In genomic region chr7:51774178-51774577, GRCh38 we compare ENCODE assay signal across 27 cellular contexts.
"Had no signal": no experiment of that assay in that cellular context is flagged by ENCODE, and none has a peak within 500 bp of the region (broad histone marks: within the 10 kb centered on the region; RNA-seq: fewer than 3 reads in every experiment).

No MANE protein-coding gene starts in this region.

- H3K4me3 ChIP-seq: adrenal gland, body of pancreas, esophagus squamous epithelium, right atrium auricular region, suprapubic skin, tibial artery had no signal

- H3K4me1 ChIP-seq: adrenal gland, body of pancreas, esophagus squamous epithelium, right atrium auricular region, suprapubic skin, tibial artery had no signal

- H3K27me3 ChIP-seq: adrenal gland, body of pancreas, esophagus squamous epithelium, right atrium auricular region, suprapubic skin, tibial artery had no signal

- H3K27ac ChIP-seq: adrenal gland, body of pancreas, epithelial cell of prostate, esophagus squamous epithelium, right atrium auricular region, suprapubic skin, tibial artery had no signal

- DNase-seq: activated CD4-positive, alpha-beta T cell treated with anti-CD3 and anti-CD28 coated beads for 48 hours; activated CD4-positive, alpha-beta T cell treated with anti-CD3 and anti-CD28 coated beads, Interleukin-2, amount 50 U/mL, for 48 hours; activated CD8-positive, alpha-beta memory T cell treated with anti-CD3 and anti-CD28 coated beads for 24 hours; activated effector memory CD4-positive, alpha-beta T cell treated with Interleukin-2 at 50 U/mL for 16 hours; activated naive CD4-positive, alpha-beta T cell treated with anti-CD3 and anti-CD28 coated beads for 36 hours; activated naive CD8-positive, alpha-beta T cell treated with anti-CD3 and anti-CD28 coated beads for 36 hours; adrenal gland; aorta; body of pancreas; dermis blood vessel endothelial cell; effector CD4-positive, alpha-beta T cell; esophagus squamous epithelium; foreskin melanocyte; immature natural killer cell; kidney; midbrain; naive thymus-derived CD4-positive, alpha-beta T cell; stimulated activated CD4-positive, alpha-beta T cell treated with anti-CD3 and anti-CD28 coated beads, Interleukin-15, amount 100 ng/mL, for 24 hours; stimulated activated CD4-positive, alpha-beta T cell treated with anti-CD3 and anti-CD28 coated beads, Interleukin-2, amount 100 ng/mL, for 24 hours; stimulated activated naive B cell treated with anti-CD40 and anti-IgM and Interleukin-4, amounts not matched to agents 10 μg/mL and 1 μg/mL and 100 μg/mL, for 72 hours; T-cell; tibial artery had no signal

- FAIRE-seq: colon, endometrium, kidney had no signal

- H3K36me3 ChIP-seq: adrenal gland, esophagus squamous epithelium, right atrium auricular region, suprapubic skin, tibial artery had no signal

- H3K9me3 ChIP-seq: adrenal gland, body of pancreas, esophagus squamous epithelium, right atrium auricular region, suprapubic skin, tibial artery had no signal
